8 cellular contexts compared by ENCODE assay signal in genomic region chr7:27739301-27739913, GRCh38. TPM values are rescaled to one million over a fixed set of nuclear protein-coding genes. Genes with fewer than 3 reads are reported as not detected.
DNase-seq lines count a peak whose midpoint lies in the region; TF ChIP-seq lines count a peak whose summit lies in the region.

No MANE protein-coding gene starts in this region.

- peaks cover 0 to 3% (median 0%) of the 10 kb centered on the region in 3 donors for H3K36me3 Mint-ChIP-seq in immature natural killer cell

- TF ChIP-seq CTCF in HFF-Myc (IDR thresholded peaks at IDR 0.05; ENCODE audit: low read depth, low read length, missing control alignments) (no peak), ascending aorta (IDR thresholded peaks at IDR 0.05) (no peak)

- H3K9me3 ChIP-seq in ascending aorta: no peaks in the 10 kb centered on the region

- no peaks in the 10 kb centered on the region for H3K36me3 ChIP-seq in ascending aorta

- intact Hi-C loops in ascending aorta (cut with DNase I): loop anchor here (5.0 kb wide), 1 partner anchor 62 kb away; no protein-coding TSS in a partner anchor

- H3K27ac ChIP-seq in ascending aorta (peak overlapping the region; percentile 99), substantia nigra (ENCODE audit: low read depth, low read length, poor library complexity, severe bottlenecking) (peak overlapping the region; percentile 90)

- peaks cover 34 to 42% of the 10 kb centered on the region in 2 donors for H3K4me1 Mint-ChIP-seq in immature natural killer cell

- peak overlapping the region; percentile 87 to 99 (median 97) for H3K4me3 Mint-ChIP-seq in immature natural killer cell

- peak; percentile 2 for DNase-seq in activated T-cell treated with anti-CD3 and anti-CD28 coated beads for 24 hours (ENCODE audit: low read depth)
- DNase-seq in activated T-cell treated with anti-CD3 and anti-CD28 coated beads for 4 hours: no peak
- no peak for DNase-seq in HFF-Myc (ENCODE audit: extremely low read depth, low read depth)
- DNase-seq in NAMALWA (ENCODE audit: low spot score): peak; percentile 79
- DNase-seq in ascending aorta (ENCODE audit: low spot score in 2 of 2): peak in 1 of 2 donors; percentile 67
- DNase-seq in immature natural killer cell: peak in 1 of 3 donors; percentile 4
- DNase-seq in substantia nigra (lab: John Stamatoyannopoulos, UW): peak in 3 of 49 donors; percentile 32 to 44 (median 42)
- no peak for DNase-seq in epidermal melanocyte (ENCODE audit: insufficient read length, low spot score)

- H3K27me3 Mint-ChIP-seq in immature natural killer cell (ENCODE audit: low read depth in 3 of 3): peaks cover 15 to 23% (median 18%) of the 10 kb centered on the region in 3 donors

- H3K4me3 ChIP-seq in HFF-Myc (replicated peaks; ENCODE audit: low read depth, low read length): peak overlapping the region; percentile 80
- peak overlapping the region; percentile 87 to 97 for H3K4me3 ChIP-seq in ascending aorta

- no peaks in the 10 kb centered on the region for H3K9me3 Mint-ChIP-seq in immature natural killer cell

- no peaks in the 10 kb centered on the region for H3K27me3 ChIP-seq in ascending aorta

- H3K4me1 ChIP-seq in ascending aorta: peaks cover 5 to 14% of the 10 kb centered on the region in 2 donors

- H3K27ac Mint-ChIP-seq in immature natural killer cell: peak overlapping the region; percentile 91 to 100 (median 98)

RNA-seq across cellular contexts. Expression of gene TAX1BP1, which starts 0.6 kb away (rescaled TPM):
- total RNA-seq in ascending aorta: 32.6 TPM
- 100 to 1,000 TPM in 2 of 3 donors, 10 to 100 TPM in 1; 86.9 to 119 (median 114) TPM for polyA plus RNA-seq in immature natural killer cell

Comparison
In these comparisons a context has a peak if more than half of its experiments do, and no peak if none do; other contexts are left out.
1. DNase-seq: peak in activated T-cell treated with anti-CD3 and anti-CD28 coated beads for 24 hours (single experiment) and NAMALWA (single experiment); none in activated T-cell treated with anti-CD3 and anti-CD28 coated beads for 4 hours (single experiment), HFF-Myc (single experiment) and epidermal melanocyte (single experiment).